In the genomic region with DNA sequence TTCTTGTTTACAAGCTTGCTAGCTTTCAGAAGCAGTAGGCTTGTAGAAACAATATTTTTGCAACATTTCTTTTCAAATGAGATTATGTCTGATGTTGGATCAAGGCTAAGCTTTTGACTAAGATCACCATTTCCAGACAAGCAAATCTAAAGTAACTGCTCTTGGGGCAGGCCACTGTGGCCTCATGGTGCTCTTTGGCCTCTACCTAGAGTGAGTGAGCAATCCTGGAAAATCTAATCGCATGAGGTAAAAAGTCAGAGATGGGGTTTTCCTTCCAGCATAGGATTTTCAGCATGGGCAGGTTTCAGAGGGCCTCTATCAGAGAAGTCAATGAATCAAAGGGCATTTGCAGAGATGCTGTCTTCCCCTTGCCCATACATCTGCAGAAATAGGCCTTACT, we compare ENCODE assay signal across 31 cellular contexts.
A peak's percentile ranks its signal among the peaks of the same experiment; 100 is the strongest.
DNase-seq lines count a peak whose midpoint lies in the region; ATAC-seq, FAIRE-seq and TF ChIP-seq lines count a peak whose summit lies in the region.
"Had no signal": no experiment of that assay in that cellular context is flagged by ENCODE, and none has a peak within 500 bp of the region (broad histone marks: within the 10 kb centered on the region; RNA-seq: fewer than 3 reads in every experiment).

No MANE protein-coding gene starts in this region.

- TF ChIP-seq EP300 in HepG2 (IDR thresholded peaks at IDR 0.05; ENCODE audit: low read depth in 2 of 2, low read length in 2 of 2) (no peak), HepG2 (CRISPR knock-in tag; IDR thresholded peaks at IDR 0.05; ENCODE audit: borderline replicate concordance) (no peak)

- TF ChIP-seq CTCF in liver (IDR thresholded peaks at IDR 0.05; ENCODE audit: low read depth, low read length, missing input control), result no peak
- TF ChIP-seq CTCF in HepG2 (CRISPR knock-in tag; IDR thresholded peaks at IDR 0.05), result no peak

- no peaks in the 10 kb centered on the region for H3K27me3 ChIP-seq in liver (ENCODE audit: control insufficient read depth in 4 of 4, insufficient read depth in 4 of 4, low read length in 3 of 4)
- no peaks in the 10 kb centered on the region for H3K27me3 ChIP-seq in HepG2 (ENCODE audit: control insufficient read depth in 1 of 2, insufficient read depth in 2 of 2, low read length in 2 of 2)
- H3K27me3 ChIP-seq: BE2C; BLaER1; BLaER1 treated with 17β-estradiol and CSF1 and Interleukin-3, amounts not matched to agents 10 nM and 100 nM had no signal

- H3K27ac ChIP-seq in liver (ENCODE audit: low read depth in 1 of 2, low read length in 2 of 2) (no peak overlapping the region), HepG2 (ENCODE audit: extremely low read length, insufficient read depth, low read length) (no peak overlapping the region)
- H3K27ac ChIP-seq: 22Rv1; A549; BLaER1; BLaER1 treated with 17β-estradiol and CSF1 and Interleukin-3, amounts not matched to agents 10 nM and 100 nM; C4-2B had no signal

- no peaks in the 10 kb centered on the region for H3K79me2 ChIP-seq in HepG2 (ENCODE audit: insufficient read depth, low read length)

- no peak overlapping the region for H2AFZ ChIP-seq in HepG2 (ENCODE audit: low read length)

- H3K36me3 ChIP-seq in liver (ENCODE audit: control insufficient read depth in 4 of 4, insufficient read depth in 3 of 4, low read depth in 1 of 4, low read length in 3 of 4) (no peaks in the 10 kb centered on the region), HepG2 (replicated peaks in 1 of 2; ENCODE audit: control insufficient read depth in 1 of 2, insufficient read depth in 2 of 2, low read length in 2 of 2) (no peaks in the 10 kb centered on the region)
- H3K36me3 ChIP-seq: BE2C; BLaER1; BLaER1 treated with 17β-estradiol and CSF1 and Interleukin-3, amounts not matched to agents 10 nM and 100 nM had no signal

- DNase-seq in NCI-H2227 treated with DMSO at 0.1 percent for 48 hours (lab: John Stamatoyannopoulos, UW), result peak; percentile 25
- DNase-seq in NCI-H2227 (lab: John Stamatoyannopoulos, UW; ENCODE audit: unreplicated experiment), result no peak
- DNase-seq in HepG2 (ENCODE audit: low spot score), result no peak
- DNase-seq: 8988T; ACHN; AML-193; BE2C; C1 segment of cervical spinal cord; Caco-2; Calu3; CD4-positive, alpha-beta memory T cell; CD4-positive, alpha-beta T cell; CD4-positive, CD25-positive, alpha-beta regulatory T cell; CD8-positive, alpha-beta memory T cell; CD8-positive, alpha-beta T cell; COR-L47; DMS 273 treated with DMSO at 0.1 percent for 48 hours; DMS153; DMS53; DMS79; DMS79 treated with DMSO at 0.1 percent for 48 hours; DND-41; EL had no signal

- H4K20me1 ChIP-seq in HepG2 (ENCODE audit: insufficient read depth, low read length), result no peaks in the 10 kb centered on the region
- H4K20me1 ChIP-seq: BLaER1; BLaER1 treated with 17β-estradiol and CSF1 and Interleukin-3, amounts not matched to agents 10 nM and 100 nM had no signal

- no peak overlapping the region for H3K4me3 ChIP-seq in liver (ENCODE audit: low read depth in 1 of 3, low read length in 3 of 3)
- H3K4me3 ChIP-seq in HepG2 (replicated peaks in 1 of 3; ENCODE audit: insufficient read depth in 1 of 3, low read depth in 2 of 3, low read length in 3 of 3), result no peak overlapping the region
- H3K4me3 ChIP-seq: A549; BLaER1; BLaER1 treated with 17β-estradiol and CSF1 and Interleukin-3, amounts not matched to agents 10 nM and 100 nM had no signal

- no TSS peak for BruUV-seq in HepG2 (replicated peaks; lab: Mats Ljungman, UMichigan)

- ATAC-seq in HepG2, result no peak
- ATAC-seq: A549; CD8-positive, alpha-beta T cell had no signal

- CTCF ChIA-PET in HepG2 (lab: Yijun Ruan, JAX; ENCODE audit: low intra/inter-chr PET ratio, low total read pairs), result no interaction called here

- no peak for TF ChIP-seq POLR2A in HepG2 (IDR thresholded peaks at IDR 0.05; ENCODE audit: insufficient read depth in 1 of 2, low read depth in 2 of 2, low read length in 2 of 2)

- intact Hi-C loops in HepG2 (cut with micrococcal nuclease; ENCODE audit: unreplicated experiment), result no loop called here

- H3K9ac ChIP-seq in liver (ENCODE audit: low read depth in 1 of 2, low read length in 2 of 2) (no peak overlapping the region), HepG2 (ENCODE audit: insufficient read depth, low read depth, low read length) (no peak overlapping the region)
- H3K9ac ChIP-seq: BLaER1; BLaER1 treated with 17β-estradiol and CSF1 and Interleukin-3, amounts not matched to agents 10 nM and 100 nM had no signal

- FAIRE-seq in HepG2 (lab: Jason Lieb, UNC), result no peak
- FAIRE-seq: A204.1, A549, D721Med had no signal

- H3K4me1 ChIP-seq in liver (ENCODE audit: control insufficient read depth in 4 of 4, insufficient read depth in 4 of 4, low read length in 3 of 4) (peaks cover 0 to 7% (median 0%) of the 10 kb centered on the region in 4 donors), HepG2 (ENCODE audit: insufficient read depth, low read length) (no peaks in the 10 kb centered on the region)
- H3K4me1 ChIP-seq: A549; BE2C; BLaER1; BLaER1 treated with 17β-estradiol and CSF1 and Interleukin-3, amounts not matched to agents 10 nM and 100 nM; Caco-2 had no signal

- H3K4me2 ChIP-seq in HepG2 (ENCODE audit: low read depth, low read length), result no peak overlapping the region
- H3K4me2 ChIP-seq: A549; BLaER1; BLaER1 treated with 17β-estradiol and CSF1 and Interleukin-3, amounts not matched to agents 10 nM and 100 nM had no signal

- 53% methylated on average over 1 of the region's 1 CpG for WGBS in liver
- 0% methylated on average over 1 of the region's 1 CpG for WGBS in HepG2 (ENCODE audit: low lambda C conversion rate)

- no peak for TF ChIP-seq RAD21 in liver (IDR thresholded peaks at IDR 0.05)
- no peak for TF ChIP-seq RAD21 in HepG2 (CRISPR knock-in tag; IDR thresholded peaks at IDR 0.05)

- in situ Hi-C loops in HepG2 (cut with HindIII; ENCODE audit: extremely low pct_ligation_motif_present, low pct_unique_long_range_greater_than_20kb), result no loop called here

- H3K9me3 ChIP-seq in liver (ENCODE audit: control insufficient read depth in 4 of 4, low read length in 3 of 4) (no peaks in the 10 kb centered on the region), HepG2 (ENCODE audit: low read length) (no peaks in the 10 kb centered on the region)
- H3K9me3 ChIP-seq: A549; BE2C; BLaER1; BLaER1 treated with 17β-estradiol and CSF1 and Interleukin-3, amounts not matched to agents 10 nM and 100 nM; Caco-2 had no signal

- POLR2A ChIA-PET in HepG2 (lab: Yijun Ruan, JAX), result no interaction called here

TF ChIP-seq in liver, 16 proteins besides CTCF, POLR2A, EP300 and RAD21:
- TF ChIP-seq TAF1 (conservative IDR thresholded peaks at IDR 0.05) (no peak), FOXA2 (IDR thresholded peaks at IDR 0.05) (no peak), RXRA (IDR thresholded peaks at IDR 0.05) (peak; percentile 24 to 27), HNF4A (conservative IDR thresholded peaks at IDR 0.05) (peak; percentile 29 to 39)

TF ChIP-seq in HepG2, 621 proteins besides CTCF, POLR2A, EP300 and RAD21:
- TF ChIP-seq ATM (IDR thresholded peaks at IDR 0.05; ENCODE audit: borderline replicate concordance) (no peak), PCBP2 (optimal IDR thresholded peaks at IDR 0.05; ENCODE audit: low read depth, low read length, poor library complexity, severe bottlenecking) (no peak), GATAD1 (CRISPR knock-in tag; IDR thresholded peaks at IDR 0.05) (no peak), SP140L (CRISPR knock-in tag; IDR thresholded peaks at IDR 0.05; ENCODE audit: borderline replicate concordance) (no peak), TBL1XR1 (IDR thresholded peaks at IDR 0.05; ENCODE audit: borderline replicate concordance, low read length, partially characterized antibody) (no peak), MED1 (CRISPR knock-in tag; IDR thresholded peaks at IDR 0.05) (no peak), ZNF644 (CRISPR knock-in tag; IDR thresholded peaks at IDR 0.05; ENCODE audit: low read depth) (no peak), REPIN1 (CRISPR knock-in tag; IDR thresholded peaks at IDR 0.05; ENCODE audit: borderline replicate concordance, low read depth) (no peak), MAFF (IDR thresholded peaks at IDR 0.05; ENCODE audit: low read depth, low read length) (no peak), KAT7 (CRISPR knock-in tag; IDR thresholded peaks at IDR 0.05; ENCODE audit: borderline replicate concordance) (no peak), ZNF879 (CRISPR knock-in tag; IDR thresholded peaks at IDR 0.05) (no peak), ZNF615 (CRISPR knock-in tag; IDR thresholded peaks at IDR 0.05; ENCODE audit: borderline replicate concordance) (no peak), MED8 (CRISPR knock-in tag; IDR thresholded peaks at IDR 0.05; ENCODE audit: insufficient replicate concordance) (no peak), MAF1 (CRISPR knock-in tag; IDR thresholded peaks at IDR 0.05; ENCODE audit: borderline replicate concordance) (no peak), TAF1 (CRISPR knock-in tag; IDR thresholded peaks at IDR 0.05) (no peak), MIXL1 (CRISPR knock-in tag; IDR thresholded peaks at IDR 0.05) (no peak), ZNF205 (CRISPR knock-in tag; IDR thresholded peaks at IDR 0.05) (no peak)
- TF ChIP-seq, protein P1, sequence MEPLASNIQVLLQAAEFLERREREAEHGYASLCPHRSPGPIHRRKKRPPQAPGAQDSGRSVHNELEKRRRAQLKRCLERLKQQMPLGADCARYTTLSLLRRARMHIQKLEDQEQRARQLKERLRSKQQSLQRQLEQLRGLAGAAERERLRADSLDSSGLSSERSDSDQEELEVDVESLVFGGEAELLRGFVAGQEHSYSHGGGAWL (CRISPR knock-in tag; IDR thresholded peaks at IDR 0.05), result no peak
- TF ChIP-seq, protein P2, sequence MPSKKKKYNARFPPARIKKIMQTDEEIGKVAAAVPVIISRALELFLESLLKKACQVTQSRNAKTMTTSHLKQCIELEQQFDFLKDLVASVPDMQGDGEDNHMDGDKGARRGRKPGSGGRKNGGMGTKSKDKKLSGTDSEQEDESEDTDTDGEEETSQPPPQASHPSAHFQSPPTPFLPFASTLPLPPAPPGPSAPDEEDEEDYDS (CRISPR knock-in tag; IDR thresholded peaks at IDR 0.05), result no peak
